In the genomic region with DNA sequence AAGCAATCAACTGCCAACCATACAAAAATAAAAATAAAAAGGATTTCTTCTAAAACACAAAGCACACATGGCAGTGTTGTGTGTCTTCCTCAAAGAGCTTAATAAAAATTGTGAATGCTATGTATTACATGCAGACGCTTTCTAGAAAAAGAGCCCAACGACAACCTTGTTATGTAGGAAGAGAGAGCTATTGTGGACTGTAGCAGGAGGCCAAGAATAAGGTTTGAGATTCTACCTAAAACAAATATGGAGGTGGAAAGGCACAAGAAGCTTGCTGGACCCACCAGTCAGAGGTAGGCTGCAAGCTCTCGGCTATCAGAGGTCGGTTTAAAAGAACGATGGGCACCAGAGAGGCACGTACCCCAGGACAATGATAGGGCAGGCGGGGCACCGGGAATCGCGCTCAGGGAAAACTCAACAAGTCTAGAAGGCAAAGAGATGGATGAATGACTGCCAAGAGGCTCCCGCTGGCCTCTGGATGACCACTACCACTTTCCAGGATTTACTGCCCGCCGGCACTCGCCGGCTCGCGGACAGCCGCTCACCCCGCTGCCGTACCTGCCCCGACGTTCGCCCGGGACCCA, we compare ENCODE assay signal across 8 cellular contexts. TPM values are rescaled to one million over a fixed set of nuclear protein-coding genes. Genes with fewer than 3 reads are reported as not detected.
DNase-seq lines count a peak whose midpoint lies in the region; ATAC-seq, FAIRE-seq and TF ChIP-seq lines count a peak whose summit lies in the region.

No MANE protein-coding gene starts in this region.

- intact Hi-C loops in Right ventricle myocardium inferior (cut with DNase I) = loop anchor here (2.0 kb wide), 1 partner anchor 140 kb away; a partner anchor contains a TSS
- intact Hi-C loops in cardiac septum (cut with DNase I) = no loop called here

- H4K20me1 ChIP-seq in osteoblast (ENCODE audit: insufficient read depth, low read length) = peaks cover 6% of the 10 kb centered on the region

- TF ChIP-seq CTCF in WI38 (IDR thresholded peaks at IDR 0.05; ENCODE audit: low read depth, low read length) (no peak), fibroblast of villous mesenchyme (IDR thresholded peaks at IDR 0.05; ENCODE audit: insufficient read depth, low read depth, low read length) (no peak), osteoblast (IDR thresholded peaks at IDR 0.05; ENCODE audit: extremely low read depth, low read depth, low read length) (no peak)

- H3K27me3 ChIP-seq in osteoblast (ENCODE audit: insufficient read depth, low read length) = no peaks in the 10 kb centered on the region

- H3K9me3 ChIP-seq in osteoblast (ENCODE audit: low read depth, low read length) = no peaks in the 10 kb centered on the region

- H3K4me1 ChIP-seq in osteoblast (ENCODE audit: insufficient read depth, low read length) = peaks cover 29% of the 10 kb centered on the region

- FAIRE-seq in GM19239 (lab: Jason Lieb, UNC) = no peak

- no peaks in the 10 kb centered on the region for H3K36me3 ChIP-seq in osteoblast (ENCODE audit: insufficient read depth, low read length)

- H3K4me2 ChIP-seq in osteoblast (ENCODE audit: insufficient read depth, low read length) = peak overlapping the region; percentile 87

- peak overlapping the region; percentile 56 for H3K27ac ChIP-seq in osteoblast (ENCODE audit: low read depth, low read length)

- peak overlapping the region; percentile 69 for H3K4me3 ChIP-seq in WI38 (ENCODE audit: low read depth, low read length)
- peak overlapping the region; percentile 81 for H3K4me3 ChIP-seq in fibroblast of villous mesenchyme (ENCODE audit: low read depth, low read length)
- peak overlapping the region; percentile 84 for H3K4me3 ChIP-seq in osteoblast (ENCODE audit: insufficient read depth, low read length)

- no peak for DNase-seq in Right ventricle myocardium inferior (ENCODE audit: missing footprints)
- no peak for DNase-seq in cardiac septum (ENCODE audit: low spot score)
- DNase-seq in fibroblast of villous mesenchyme (ENCODE audit: low read depth) = peak; percentile 11
- DNase-seq in osteoblast (ENCODE audit: insufficient read length, low spot score, missing footprints) = no peak
- DNase-seq in GM19239 (ENCODE audit: insufficient read length, low spot score) = no peak
- no peak for DNase-seq in NCI-H187 treated with DMSO at 0.1 percent for 48 hours (lab: John Stamatoyannopoulos, UW)

- H2AFZ ChIP-seq in osteoblast (ENCODE audit: low read length) = peak overlapping the region; percentile 87

- ATAC-seq in Right ventricle myocardium inferior = peak; percentile 4
- ATAC-seq in HG03439 (IDR thresholded peaks at IDR 0.05; ENCODE audit: unreplicated experiment) = no peak

- peaks cover 44% of the 10 kb centered on the region for H3K79me2 ChIP-seq in osteoblast (ENCODE audit: insufficient read depth, low read length)

RNA-seq across cellular contexts. Expression of a gene that starts 1.1 kb away (rescaled TPM):
- total RNA-seq in Right ventricle myocardium inferior (32.8 TPM), cardiac septum (50.5 TPM), fibroblast of villous mesenchyme (23.7 and 24.2 TPM in 2 replicates), osteoblast (27.5 and 42.4 TPM in 2 replicates)
